In the genomic region with DNA sequence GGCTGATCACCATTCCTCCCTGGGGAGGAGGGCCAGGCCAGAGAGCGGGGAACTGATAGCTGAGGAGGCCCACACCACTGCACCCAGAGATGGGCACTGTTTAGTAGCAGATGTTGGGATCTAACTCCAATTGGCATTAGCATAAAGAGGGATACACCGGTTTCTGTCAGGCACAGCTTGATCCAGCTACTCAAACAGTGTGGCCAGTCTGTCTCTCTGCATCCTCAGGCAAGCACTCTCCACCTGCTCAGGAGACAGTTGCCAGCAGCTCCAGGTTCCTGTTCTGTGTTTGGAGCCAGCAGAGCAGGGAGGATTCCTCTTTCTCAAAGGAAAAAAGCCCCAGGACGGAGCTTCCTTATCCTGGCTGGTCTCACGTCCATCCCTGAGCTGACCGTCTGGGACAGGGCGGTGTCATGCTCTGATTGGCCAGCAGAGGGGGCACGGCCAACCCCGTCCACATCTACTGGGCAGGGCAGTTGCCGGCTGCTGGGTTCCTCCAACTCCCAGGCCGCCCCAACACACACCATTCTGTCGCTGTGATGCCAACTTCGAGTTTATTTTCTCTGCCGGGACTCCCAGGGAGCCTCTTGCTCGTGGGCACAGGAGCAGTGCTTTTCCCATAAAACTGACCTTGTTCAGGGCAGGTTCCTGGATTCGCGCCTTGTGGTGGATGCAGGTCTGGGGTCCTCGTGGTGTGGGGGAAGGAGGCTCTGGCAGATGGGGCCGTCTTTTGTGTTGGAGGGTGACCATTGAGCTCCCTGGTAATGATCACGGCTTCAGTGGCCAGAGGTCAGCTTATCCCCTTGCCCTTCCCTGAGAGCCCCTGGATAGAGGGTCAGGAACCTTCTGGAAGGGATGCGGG, we compare ENCODE assay signal across 8 cellular contexts. TPM values are rescaled to one million over a fixed set of nuclear protein-coding genes. Genes with fewer than 3 reads are reported as not detected.
DNase-seq lines count a peak whose midpoint lies in the region; ATAC-seq and TF ChIP-seq lines count a peak whose summit lies in the region.

No MANE protein-coding gene starts in this region.

- H3K4me3 Mint-ChIP-seq in brain: no peak overlapping the region
- no peak overlapping the region for H3K4me3 Mint-ChIP-seq in stimulated activated naive B cell treated with anti-CD40 and anti-IgM and Interleukin-4, amounts not matched to agents 10 μg/mL and 1 μg/mL and 100 μg/mL, for 72 hours

- H3K36me3 Mint-ChIP-seq in brain: peaks cover 5% of the 10 kb centered on the region
- H3K36me3 Mint-ChIP-seq in stimulated activated naive B cell treated with anti-CD40 and anti-IgM and Interleukin-4, amounts not matched to agents 10 μg/mL and 1 μg/mL and 100 μg/mL, for 72 hours: no peaks in the 10 kb centered on the region

- TF ChIP-seq CTCF in LNCaP clone FGC (IDR thresholded peaks at IDR 0.05; ENCODE audit: control insufficient read depth, extremely low read depth, insufficient read depth): peak; percentile 86
- peak; percentile 62 to 84 for TF ChIP-seq CTCF in brain (conservative IDR thresholded peaks at IDR 0.05)

- DNase-seq in SIG-M5 treated with dmso at 0.1 percent for 504 hours (lab: John Stamatoyannopoulos, UW; ENCODE audit: unreplicated experiment) (peak; percentile 3), SIG-M5 (lab: John Stamatoyannopoulos, UW) (no peak), LNCaP clone FGC (ENCODE audit: low read depth) (no peak), iris pigment epithelial cell (ENCODE audit: low read depth) (peak; percentile 45), T-helper 2 cell (no peak)
- no peak for DNase-seq in stimulated activated naive B cell treated with anti-CD40 and anti-IgM and Interleukin-4, amounts not matched to agents 10 μg/mL and 1 μg/mL and 100 μg/mL, for 72 hours

- no peak overlapping the region for H3K4me3 ChIP-seq in LNCaP clone FGC (ENCODE audit: low read depth, low read length)

- H3K4me1 Mint-ChIP-seq in brain: peaks cover 23% of the 10 kb centered on the region
- H3K4me1 Mint-ChIP-seq in stimulated activated naive B cell treated with anti-CD40 and anti-IgM and Interleukin-4, amounts not matched to agents 10 μg/mL and 1 μg/mL and 100 μg/mL, for 72 hours: no peaks in the 10 kb centered on the region

- H3K9me3 Mint-ChIP-seq in brain: peaks cover 0 to 3% (median 0%) of the 10 kb centered on the region in 5 experiments
- H3K9me3 Mint-ChIP-seq in stimulated activated naive B cell treated with anti-CD40 and anti-IgM and Interleukin-4, amounts not matched to agents 10 μg/mL and 1 μg/mL and 100 μg/mL, for 72 hours: no peaks in the 10 kb centered on the region

- ATAC-seq in stimulated activated naive B cell treated with anti-CD40 and anti-IgM and Interleukin-4, amounts not matched to agents 10 μg/mL and 1 μg/mL and 100 μg/mL, for 72 hours (replicated peaks): peak; percentile 49 to 54
- no peak for ATAC-seq in GM18505 (IDR thresholded peaks at IDR 0.05; ENCODE audit: unreplicated experiment)

- no peaks in the 10 kb centered on the region for H3K27me3 Mint-ChIP-seq in brain
- H3K27me3 Mint-ChIP-seq in stimulated activated naive B cell treated with anti-CD40 and anti-IgM and Interleukin-4, amounts not matched to agents 10 μg/mL and 1 μg/mL and 100 μg/mL, for 72 hours: no peaks in the 10 kb centered on the region

- TF ChIP-seq POLR2A in GM18505 (IDR thresholded peaks at IDR 0.05; ENCODE audit: borderline replicate concordance, extremely low read depth, insufficient read depth, insufficient read length): no peak

- peak overlapping the region in 2 of 5 experiments; percentile 19 to 21 for H3K27ac Mint-ChIP-seq in brain
- no peak overlapping the region for H3K27ac Mint-ChIP-seq in stimulated activated naive B cell treated with anti-CD40 and anti-IgM and Interleukin-4, amounts not matched to agents 10 μg/mL and 1 μg/mL and 100 μg/mL, for 72 hours

RNA-seq across cellular contexts. Expression of gene COL5A1, which starts 47.9 kb away (rescaled TPM):
- 1.6 TPM for polyA plus RNA-seq in brain (ENCODE audit: insufficient read depth, low read depth, low replicate concordance)

Comparison
In these comparisons a context has a peak if more than half of its experiments do, and no peak if none do; other contexts are left out.
1. DNase-seq: peak in SIG-M5 treated with dmso at 0.1 percent for 504 hours (single experiment) and iris pigment epithelial cell (single experiment); none in SIG-M5 (single experiment), LNCaP clone FGC (single experiment), stimulated activated naive B cell treated with anti-CD40 and anti-IgM and Interleukin-4, amounts not matched to agents 10 μg/mL and 1 μg/mL and 100 μg/mL, for 72 hours (single experiment) and T-helper 2 cell (0 of 5).